1 cellular context compared by ENCODE assay signal in genomic region chr16:9090960-9091866, GRCh38.
A peak's percentile ranks its signal among the peaks of the same experiment; 100 is the strongest.
TF ChIP-seq lines count a peak whose summit lies in the region.

HAPSTR1 (plus strand) TSS chr16:9091644; CDS start chr16:9092045, 401 bp downstream.

TF ChIP-seq in GM23338, 12 proteins besides CTCF, POLR2A, EP300 and RAD21 (continued from another document):
- TF ChIP-seq ZNF462 (CRISPR knock-in tag; IDR thresholded peaks at IDR 0.05) (no peak), ZNF114 (CRISPR knock-in tag; IDR thresholded peaks at IDR 0.05) (no peak), POLR2AphosphoS5 (IDR thresholded peaks at IDR 0.05; ENCODE audit: low read depth) (peak; percentile 98), CREB1 (CRISPR knock-in tag; IDR thresholded peaks at IDR 0.05; ENCODE audit: low read depth) (peak; percentile 88)
